In the genomic region with DNA sequence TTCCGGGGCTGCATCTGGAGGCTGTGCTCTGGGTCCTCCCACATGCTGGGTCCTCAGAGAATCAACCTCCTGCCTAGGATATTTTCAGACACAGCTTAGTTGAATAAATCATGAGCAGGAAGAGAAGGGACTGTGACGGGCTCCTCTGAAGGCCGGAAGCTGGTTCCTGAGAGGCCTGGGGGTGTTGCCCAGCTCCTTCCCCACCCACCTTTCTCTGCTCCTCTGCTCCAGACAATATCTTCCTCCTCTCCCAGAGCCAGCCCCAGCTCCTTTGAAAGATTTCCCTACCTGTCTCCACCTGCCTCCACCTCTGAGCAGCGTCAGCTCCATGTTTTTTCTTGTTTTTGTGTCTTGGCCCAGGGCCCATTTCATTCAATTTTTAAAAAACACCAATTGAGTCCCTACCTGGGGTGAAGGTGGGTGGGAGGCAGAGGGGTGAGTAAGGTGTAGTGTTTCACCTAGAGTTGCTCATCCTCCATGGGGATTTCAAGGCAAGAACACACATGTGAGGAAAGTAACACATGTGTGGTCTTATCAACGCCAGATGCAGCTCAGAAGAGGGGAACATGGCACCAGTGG, we compare ENCODE assay signal across 1 cellular context.
TF ChIP-seq lines count a peak whose summit lies in the region.

No MANE protein-coding gene starts in this region.

TF ChIP-seq in WTC11, 78 proteins besides CTCF, POLR2A, EP300 and RAD21 (continued from another document):
- TF ChIP-seq ZSCAN18 (CRISPR knock-in tag; IDR thresholded peaks at IDR 0.05) (no peak), ATF2 (CRISPR knock-in tag; IDR thresholded peaks at IDR 0.05; ENCODE audit: borderline replicate concordance, low read depth) (no peak), ELF4 (CRISPR knock-in tag; IDR thresholded peaks at IDR 0.05; ENCODE audit: low read depth) (no peak), ZNF425 (CRISPR knock-in tag; conservative IDR thresholded peaks at IDR 0.05) (no peak)
- TF ChIP-seq, protein P1, sequence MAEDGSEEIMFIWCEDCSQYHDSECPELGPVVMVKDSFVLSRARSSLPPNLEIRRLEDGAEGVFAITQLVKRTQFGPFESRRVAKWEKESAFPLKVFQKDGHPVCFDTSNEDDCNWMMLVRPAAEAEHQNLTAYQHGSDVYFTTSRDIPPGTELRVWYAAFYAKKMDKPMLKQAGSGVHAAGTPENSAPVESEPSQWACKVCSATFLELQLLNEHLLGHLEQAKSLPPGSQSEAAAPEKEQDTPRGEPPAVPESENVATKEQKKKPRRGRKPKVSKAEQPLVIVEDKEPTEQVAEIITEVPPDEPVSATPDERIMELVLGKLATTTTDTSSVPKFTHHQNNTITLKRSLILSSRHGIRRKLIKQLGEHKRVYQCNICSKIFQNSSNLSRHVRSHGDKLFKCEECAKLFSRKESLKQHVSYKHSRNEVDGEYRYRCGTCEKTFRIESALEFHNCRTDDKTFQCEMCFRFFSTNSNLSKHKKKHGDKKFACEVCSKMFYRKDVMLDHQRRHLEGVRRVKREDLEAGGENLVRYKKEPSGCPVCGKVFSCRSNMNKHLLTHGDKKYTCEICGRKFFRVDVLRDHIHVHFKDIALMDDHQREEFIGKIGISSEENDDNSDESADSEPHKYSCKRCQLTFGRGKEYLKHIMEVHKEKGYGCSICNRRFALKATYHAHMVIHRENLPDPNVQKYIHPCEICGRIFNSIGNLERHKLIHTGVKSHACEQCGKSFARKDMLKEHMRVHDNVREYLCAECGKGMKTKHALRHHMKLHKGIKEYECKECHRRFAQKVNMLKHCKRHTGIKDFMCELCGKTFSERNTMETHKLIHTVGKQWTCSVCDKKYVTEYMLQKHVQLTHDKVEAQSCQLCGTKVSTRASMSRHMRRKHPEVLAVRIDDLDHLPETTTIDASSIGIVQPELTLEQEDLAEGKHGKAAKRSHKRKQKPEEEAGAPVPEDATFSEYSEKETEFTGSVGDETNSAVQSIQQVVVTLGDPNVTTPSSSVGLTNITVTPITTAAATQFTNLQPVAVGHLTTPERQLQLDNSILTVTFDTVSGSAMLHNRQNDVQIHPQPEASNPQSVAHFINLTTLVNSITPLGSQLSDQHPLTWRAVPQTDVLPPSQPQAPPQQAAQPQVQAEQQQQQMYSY (CRISPR knock-in tag; IDR thresholded peaks at IDR 0.05), result no peak
TF ChIP-seq in WTC11: peak in this region for 0.
